1 cellular context compared by ENCODE assay signal in the genomic region with DNA sequence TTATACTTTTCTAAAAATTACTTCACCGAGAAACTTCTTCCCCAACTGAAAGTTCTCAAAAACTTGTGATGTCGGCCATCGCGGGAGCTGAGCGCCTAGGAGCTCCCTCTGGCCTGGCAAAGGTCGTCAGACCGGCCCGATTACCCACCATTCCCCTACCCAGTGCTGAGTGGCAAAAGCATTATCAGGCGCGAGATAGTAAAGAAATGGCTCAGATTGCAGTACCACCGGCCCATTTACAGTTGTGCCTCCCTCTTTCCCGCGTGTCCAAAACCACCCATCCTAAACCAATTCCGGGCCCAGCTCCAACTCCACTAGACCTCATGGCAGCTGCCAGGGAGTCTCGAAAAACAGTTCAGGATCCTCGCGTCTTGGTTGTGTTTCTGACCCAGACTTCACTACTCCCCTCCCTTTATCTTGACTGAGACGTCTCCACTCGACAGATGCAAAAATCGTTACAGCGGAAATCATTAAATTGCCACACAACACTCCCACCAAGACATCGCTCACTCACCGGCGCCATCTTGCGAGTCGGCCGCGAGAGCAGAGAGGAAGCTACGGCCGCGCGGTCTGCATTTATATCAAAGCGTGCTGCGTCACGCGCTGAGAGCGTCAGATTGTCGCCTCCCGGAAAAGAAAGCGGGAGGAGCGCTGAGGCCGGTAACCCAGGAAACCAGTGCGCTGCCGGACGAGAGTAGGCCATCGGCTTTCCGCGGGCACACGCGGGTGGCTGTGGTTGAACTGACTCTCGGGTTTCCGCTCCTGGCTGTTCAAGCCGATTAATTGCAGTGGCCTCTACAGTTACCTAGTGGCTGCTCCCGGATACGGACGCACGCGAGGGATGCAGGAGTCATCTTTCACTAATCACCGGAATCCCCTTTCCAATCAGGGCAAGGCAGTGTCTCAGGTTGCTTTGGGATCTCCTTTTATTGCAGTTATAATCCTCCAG.
A peak's percentile ranks its signal among the peaks of the same experiment; 100 is the strongest.
TF ChIP-seq lines count a peak whose summit lies in the region.

TSS of gene RPL22L1 (minus strand) at position 551 of the 949 bp plus-strand sequence. CDS start at position 523, 28 bp downstream.

TF ChIP-seq in H1, 55 proteins besides CTCF, POLR2A, EP300 and RAD21 (continued from another document):
- peak; percentile 82; the same call in 1 of the 2 replicates for TF ChIP-seq MAX (IDR thresholded peaks at IDR 0.05)
- TF ChIP-seq BRCA1 (IDR thresholded peaks at IDR 0.05; ENCODE audit: low read depth, low read length), result no peak
- TF ChIP-seq KDM1A (IDR thresholded peaks at IDR 0.05; ENCODE audit: borderline replicate concordance, low read length), result no peak
- TF ChIP-seq POU5F1 (IDR thresholded peaks at IDR 0.05; ENCODE audit: low read depth, low read length), result no peak
- TF ChIP-seq TEAD4 (IDR thresholded peaks at IDR 0.05; ENCODE audit: low read depth, low read length), result no peak
- peak in 1 of 2 experiments; percentile 60; a peak in 1 of 4 replicates for TF ChIP-seq SIN3A (conservative IDR thresholded peaks at IDR 0.05 in 1 of 2, IDR thresholded peaks at IDR 0.05 in 1 of 2; ENCODE audit: low read depth in 1 of 2, low read length in 2 of 2)
- no peak for TF ChIP-seq SIX5 (IDR thresholded peaks at IDR 0.05; ENCODE audit: low read depth, low read length)
- TF ChIP-seq CHD2 (IDR thresholded peaks at IDR 0.05; ENCODE audit: low read length), result peak; percentile 17; the same call in 1 of the 2 replicates
- TF ChIP-seq USF2 (IDR thresholded peaks at IDR 0.05; ENCODE audit: low read length), result peak; percentile 61
- TF ChIP-seq CBX5 (IDR thresholded peaks at IDR 0.05; ENCODE audit: low read depth, low read length), result no peak
- TF ChIP-seq HDAC6 (IDR thresholded peaks at IDR 0.05; ENCODE audit: low read depth, low read length), result no peak
- TF ChIP-seq ATF3 (IDR thresholded peaks at IDR 0.05; ENCODE audit: insufficient read depth, low read depth, low read length), result no peak
- TF ChIP-seq, protein P1, sequence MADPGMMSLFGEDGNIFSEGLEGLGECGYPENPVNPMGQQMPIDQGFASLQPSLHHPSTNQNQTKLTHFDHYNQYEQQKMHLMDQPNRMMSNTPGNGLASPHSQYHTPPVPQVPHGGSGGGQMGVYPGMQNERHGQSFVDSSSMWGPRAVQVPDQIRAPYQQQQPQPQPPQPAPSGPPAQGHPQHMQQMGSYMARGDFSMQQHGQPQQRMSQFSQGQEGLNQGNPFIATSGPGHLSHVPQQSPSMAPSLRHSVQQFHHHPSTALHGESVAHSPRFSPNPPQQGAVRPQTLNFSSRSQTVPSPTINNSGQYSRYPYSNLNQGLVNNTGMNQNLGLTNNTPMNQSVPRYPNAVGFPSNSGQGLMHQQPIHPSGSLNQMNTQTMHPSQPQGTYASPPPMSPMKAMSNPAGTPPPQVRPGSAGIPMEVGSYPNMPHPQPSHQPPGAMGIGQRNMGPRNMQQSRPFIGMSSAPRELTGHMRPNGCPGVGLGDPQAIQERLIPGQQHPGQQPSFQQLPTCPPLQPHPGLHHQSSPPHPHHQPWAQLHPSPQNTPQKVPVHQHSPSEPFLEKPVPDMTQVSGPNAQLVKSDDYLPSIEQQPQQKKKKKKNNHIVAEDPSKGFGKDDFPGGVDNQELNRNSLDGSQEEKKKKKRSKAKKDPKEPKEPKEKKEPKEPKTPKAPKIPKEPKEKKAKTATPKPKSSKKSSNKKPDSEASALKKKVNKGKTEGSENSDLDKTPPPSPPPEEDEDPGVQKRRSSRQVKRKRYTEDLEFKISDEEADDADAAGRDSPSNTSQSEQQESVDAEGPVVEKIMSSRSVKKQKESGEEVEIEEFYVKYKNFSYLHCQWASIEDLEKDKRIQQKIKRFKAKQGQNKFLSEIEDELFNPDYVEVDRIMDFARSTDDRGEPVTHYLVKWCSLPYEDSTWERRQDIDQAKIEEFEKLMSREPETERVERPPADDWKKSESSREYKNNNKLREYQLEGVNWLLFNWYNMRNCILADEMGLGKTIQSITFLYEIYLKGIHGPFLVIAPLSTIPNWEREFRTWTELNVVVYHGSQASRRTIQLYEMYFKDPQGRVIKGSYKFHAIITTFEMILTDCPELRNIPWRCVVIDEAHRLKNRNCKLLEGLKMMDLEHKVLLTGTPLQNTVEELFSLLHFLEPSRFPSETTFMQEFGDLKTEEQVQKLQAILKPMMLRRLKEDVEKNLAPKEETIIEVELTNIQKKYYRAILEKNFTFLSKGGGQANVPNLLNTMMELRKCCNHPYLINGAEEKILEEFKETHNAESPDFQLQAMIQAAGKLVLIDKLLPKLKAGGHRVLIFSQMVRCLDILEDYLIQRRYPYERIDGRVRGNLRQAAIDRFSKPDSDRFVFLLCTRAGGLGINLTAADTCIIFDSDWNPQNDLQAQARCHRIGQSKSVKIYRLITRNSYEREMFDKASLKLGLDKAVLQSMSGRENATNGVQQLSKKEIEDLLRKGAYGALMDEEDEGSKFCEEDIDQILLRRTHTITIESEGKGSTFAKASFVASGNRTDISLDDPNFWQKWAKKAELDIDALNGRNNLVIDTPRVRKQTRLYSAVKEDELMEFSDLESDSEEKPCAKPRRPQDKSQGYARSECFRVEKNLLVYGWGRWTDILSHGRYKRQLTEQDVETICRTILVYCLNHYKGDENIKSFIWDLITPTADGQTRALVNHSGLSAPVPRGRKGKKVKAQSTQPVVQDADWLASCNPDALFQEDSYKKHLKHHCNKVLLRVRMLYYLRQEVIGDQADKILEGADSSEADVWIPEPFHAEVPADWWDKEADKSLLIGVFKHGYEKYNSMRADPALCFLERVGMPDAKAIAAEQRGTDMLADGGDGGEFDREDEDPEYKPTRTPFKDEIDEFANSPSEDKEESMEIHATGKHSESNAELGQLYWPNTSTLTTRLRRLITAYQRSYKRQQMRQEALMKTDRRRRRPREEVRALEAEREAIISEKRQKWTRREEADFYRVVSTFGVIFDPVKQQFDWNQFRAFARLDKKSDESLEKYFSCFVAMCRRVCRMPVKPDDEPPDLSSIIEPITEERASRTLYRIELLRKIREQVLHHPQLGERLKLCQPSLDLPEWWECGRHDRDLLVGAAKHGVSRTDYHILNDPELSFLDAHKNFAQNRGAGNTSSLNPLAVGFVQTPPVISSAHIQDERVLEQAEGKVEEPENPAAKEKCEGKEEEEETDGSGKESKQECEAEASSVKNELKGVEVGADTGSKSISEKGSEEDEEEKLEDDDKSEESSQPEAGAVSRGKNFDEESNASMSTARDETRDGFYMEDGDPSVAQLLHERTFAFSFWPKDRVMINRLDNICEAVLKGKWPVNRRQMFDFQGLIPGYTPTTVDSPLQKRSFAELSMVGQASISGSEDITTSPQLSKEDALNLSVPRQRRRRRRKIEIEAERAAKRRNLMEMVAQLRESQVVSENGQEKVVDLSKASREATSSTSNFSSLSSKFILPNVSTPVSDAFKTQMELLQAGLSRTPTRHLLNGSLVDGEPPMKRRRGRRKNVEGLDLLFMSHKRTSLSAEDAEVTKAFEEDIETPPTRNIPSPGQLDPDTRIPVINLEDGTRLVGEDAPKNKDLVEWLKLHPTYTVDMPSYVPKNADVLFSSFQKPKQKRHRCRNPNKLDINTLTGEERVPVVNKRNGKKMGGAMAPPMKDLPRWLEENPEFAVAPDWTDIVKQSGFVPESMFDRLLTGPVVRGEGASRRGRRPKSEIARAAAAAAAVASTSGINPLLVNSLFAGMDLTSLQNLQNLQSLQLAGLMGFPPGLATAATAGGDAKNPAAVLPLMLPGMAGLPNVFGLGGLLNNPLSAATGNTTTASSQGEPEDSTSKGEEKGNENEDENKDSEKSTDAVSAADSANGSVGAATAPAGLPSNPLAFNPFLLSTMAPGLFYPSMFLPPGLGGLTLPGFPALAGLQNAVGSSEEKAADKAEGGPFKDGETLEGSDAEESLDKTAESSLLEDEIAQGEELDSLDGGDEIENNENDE (IDR thresholded peaks at IDR 0.05; ENCODE audit: insufficient replicate concordance, low read length), result no peak
- TF ChIP-seq BACH1 (IDR thresholded peaks at IDR 0.05; ENCODE audit: low read length), result no peak
- no peak for TF ChIP-seq CTBP2 (IDR thresholded peaks at IDR 0.05; ENCODE audit: borderline replicate concordance, insufficient read depth, insufficient read length, low read length)
- peak; percentile 19 to 75; a peak in 2 of 4 replicates for TF ChIP-seq HDAC2 (IDR thresholded peaks at IDR 0.05; ENCODE audit: borderline replicate concordance in 1 of 2, low read depth in 2 of 2, low read length in 2 of 2)
- peak; percentile 72 for TF ChIP-seq E2F6 (IDR thresholded peaks at IDR 0.05)
- TF ChIP-seq JUND (IDR thresholded peaks at IDR 0.05; ENCODE audit: low read length), result no peak
- TF ChIP-seq POLR2AphosphoS5 (IDR thresholded peaks at IDR 0.05; ENCODE audit: low read depth, low read length), result peak; percentile 99
- peak; percentile 97 for TF ChIP-seq TBP (IDR thresholded peaks at IDR 0.05; ENCODE audit: low read depth, low read length)
- peak; percentile 54 for TF ChIP-seq KDM4A (IDR thresholded peaks at IDR 0.05; ENCODE audit: low read depth, low read length, severe bottlenecking)
- TF ChIP-seq CHD1 (IDR thresholded peaks at IDR 0.05; ENCODE audit: low read depth, low read length), result no peak
- TF ChIP-seq ZNF274 (IDR thresholded peaks at IDR 0.05; ENCODE audit: borderline replicate concordance, extremely low read depth, low read length), result no peak
- no peak for TF ChIP-seq RXRA (IDR thresholded peaks at IDR 0.05; ENCODE audit: insufficient read depth, low read depth, low read length)
- no peak for TF ChIP-seq BCL11A (IDR thresholded peaks at IDR 0.05; ENCODE audit: low read depth in 2 of 2, low read length in 2 of 2)
- TF ChIP-seq FOSL1 (IDR thresholded peaks at IDR 0.05; ENCODE audit: insufficient read depth, low read depth, low read length), result no peak
- TF ChIP-seq CBX8 (IDR thresholded peaks at IDR 0.05; ENCODE audit: borderline replicate concordance, low read depth, low read length), result no peak
- TF ChIP-seq CEBPB (IDR thresholded peaks at IDR 0.05; ENCODE audit: low read depth, low read length), result no peak
- peak; percentile 97 for TF ChIP-seq TAF1 (IDR thresholded peaks at IDR 0.05; ENCODE audit: low read depth, low read length)
- TF ChIP-seq GTF2F1 (IDR thresholded peaks at IDR 0.05; ENCODE audit: borderline replicate concordance, low read depth, low read length), result peak; percentile 92
- TF ChIP-seq RBBP5 (IDR thresholded peaks at IDR 0.05; ENCODE audit: borderline replicate concordance, low read depth, low read length), result peak; percentile 77
- no peak for TF ChIP-seq GABPA (IDR thresholded peaks at IDR 0.05; ENCODE audit: borderline replicate concordance, insufficient read depth, low read length)
- no peak for TF ChIP-seq JUN (IDR thresholded peaks at IDR 0.05; ENCODE audit: low read depth, low read length)
- no peak for TF ChIP-seq TCF12 (IDR thresholded peaks at IDR 0.05; ENCODE audit: low read depth, low read length)
- no peak for TF ChIP-seq MAFK (IDR thresholded peaks at IDR 0.05; ENCODE audit: low read depth, low read length)
- TF ChIP-seq EZH2 (IDR thresholded peaks at IDR 0.05; ENCODE audit: low read depth, low read length, severe bottlenecking), result no peak
- TF ChIP-seq SAP30 (IDR thresholded peaks at IDR 0.05; ENCODE audit: insufficient read depth, insufficient replicate concordance, low read length), result no peak
- peak; percentile 77; the same call in 1 of the 2 replicates for TF ChIP-seq ATF2 (IDR thresholded peaks at IDR 0.05; ENCODE audit: low read length)
- peak; percentile 87 for TF ChIP-seq CREB1 (IDR thresholded peaks at IDR 0.05)
